Comparison of ENCODE assay signal across 10 cellular contexts in the genomic region with DNA sequence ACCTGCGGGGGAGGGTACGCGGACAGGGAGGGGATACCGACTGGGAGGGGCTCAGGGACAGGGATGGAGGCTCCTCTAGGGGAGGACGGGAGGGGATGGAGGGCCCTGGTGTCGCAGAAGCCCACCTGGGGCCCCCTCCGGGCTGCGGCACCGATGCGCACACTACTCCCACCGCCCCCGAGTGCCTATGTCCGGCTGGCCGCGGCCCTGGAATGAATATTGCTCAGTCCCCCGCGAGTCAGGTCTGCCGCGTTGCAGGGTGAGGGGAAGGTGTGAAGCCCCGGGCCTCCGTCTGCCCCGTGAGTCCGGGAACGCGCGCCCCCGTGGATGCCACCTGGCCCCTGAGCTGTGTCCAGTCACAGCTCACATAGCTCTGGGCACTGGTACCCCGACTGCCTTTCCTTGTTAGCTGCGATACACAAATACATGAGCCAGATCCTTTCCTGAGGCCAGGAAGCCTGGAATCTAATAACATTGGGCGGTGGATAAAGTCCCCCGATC. TPM values are rescaled to one million over a fixed set of nuclear protein-coding genes. Genes with fewer than 3 reads are reported as not detected.
A peak's percentile ranks its signal among the peaks of the same experiment; 100 is the strongest.
DNase-seq lines count a peak whose midpoint lies in the region; ATAC-seq and TF ChIP-seq lines count a peak whose summit lies in the region.
"Had no signal": no experiment of that assay in that cellular context is flagged by ENCODE, and none has a peak within 500 bp of the region (broad histone marks: within the 10 kb centered on the region; RNA-seq: fewer than 3 reads in every experiment).

No MANE protein-coding gene starts in this region.

- no peaks in the 10 kb centered on the region for H3K36me3 Mint-ChIP-seq in activated naive CD4-positive, alpha-beta T cell treated with anti-CD3 and anti-CD28 coated beads for 36 hours (ENCODE audit: low read depth)

- TF ChIP-seq EP300 in stomach (IDR thresholded peaks at IDR 0.05): no peak

- intact Hi-C loops in activated naive CD4-positive, alpha-beta T cell treated with anti-CD3 and anti-CD28 coated beads for 36 hours (cut with micrococcal nuclease): no loop called here
- intact Hi-C loops in stomach (cut with DNase I; ENCODE audit: low total_unique reads): no loop called here

- H3K27me3 ChIP-seq in iPS DF 6.9 (ENCODE audit: control insufficient read depth, insufficient read depth, low read length): peaks cover 7% of the 10 kb centered on the region; the same call in 1 of the 2 replicates
- peaks cover 6 to 84% (median 25%) of the 10 kb centered on the region in 3 donors for H3K27me3 ChIP-seq in stomach
- H3K27me3 ChIP-seq: SJCRH30 had no signal

- no peak for TF ChIP-seq CTCF in stomach (IDR thresholded peaks at IDR 0.05)

- no peaks in the 10 kb centered on the region for H3K9me3 Mint-ChIP-seq in activated naive CD4-positive, alpha-beta T cell treated with anti-CD3 and anti-CD28 coated beads for 36 hours

- no peaks in the 10 kb centered on the region for H3K4me1 ChIP-seq in iPS DF 6.9 (ENCODE audit: control insufficient read depth, insufficient read depth, low read length)
- H3K4me1 ChIP-seq in stomach: peaks cover 12 to 30% (median 21%) of the 10 kb centered on the region in 4 donors
- H3K4me1 ChIP-seq: SJCRH30 had no signal

- H3K27ac ChIP-seq in iPS DF 6.9 (ENCODE audit: low read length) (no peak overlapping the region), stomach (peak overlapping the region in 3 of 5 donors; percentile 24 to 41 (median 28))
- H3K27ac ChIP-seq: heart left ventricle, SJCRH30 had no signal

- no CpG with 5 or more reads among the region's 31 CpGs for WGBS in iPS DF 6.9 (ENCODE audit: insufficient coverage, insufficient read length)
- 3 to 14% (median 8%) methylated on average over 16 to 31 of the region's 31 CpGs for WGBS in stomach, 5 donors

- H3K27ac Mint-ChIP-seq in activated naive CD4-positive, alpha-beta T cell treated with anti-CD3 and anti-CD28 coated beads for 36 hours: no peak overlapping the region

- TF ChIP-seq POLR2A in stomach (IDR thresholded peaks at IDR 0.05): no peak

- H3K4me3 Mint-ChIP-seq in activated naive CD4-positive, alpha-beta T cell treated with anti-CD3 and anti-CD28 coated beads for 36 hours: peak overlapping the region; percentile 20

- no peak for ATAC-seq in GM18498 (IDR thresholded peaks at IDR 0.05; ENCODE audit: unreplicated experiment)

- H3K4me3 ChIP-seq in iPS DF 6.9 (ENCODE audit: low read length) (peak overlapping the region; percentile 4; the same call in 1 of the 2 replicates), stomach (peak overlapping the region; percentile 27 to 54 (median 35))
- H3K4me3 ChIP-seq: SJCRH30 had no signal

- H3K27me3 Mint-ChIP-seq in activated naive CD4-positive, alpha-beta T cell treated with anti-CD3 and anti-CD28 coated beads for 36 hours (ENCODE audit: low read depth): peaks cover 73% of the 10 kb centered on the region

- H3K36me3 ChIP-seq in iPS DF 6.9 (ENCODE audit: control insufficient read depth, insufficient read depth, low read length) (no peaks in the 10 kb centered on the region), stomach (no peaks in the 10 kb centered on the region)
- H3K36me3 ChIP-seq: heart left ventricle, SJCRH30 had no signal

- CTCF ChIA-PET in activated naive CD4-positive, alpha-beta T cell treated with anti-CD3 and anti-CD28 coated beads for 36 hours (lab: Charles Lee): interaction anchor here (0.9 kb wide), 1 partner anchor 127 kb away, joined by 3 read pairs; no protein-coding TSS in a partner anchor

- no peak for DNase-seq in activated naive CD4-positive, alpha-beta T cell treated with anti-CD3 and anti-CD28 coated beads for 36 hours
- DNase-seq in activated naive CD4-positive, alpha-beta T cell treated with Interleukin-2 at 50 U/mL for 16 hours: no peak
- DNase-seq in astrocyte of the hippocampus (ENCODE audit: low read depth, low spot score): peak; percentile 7
- no peak for DNase-seq in iPS DF 6.9 (ENCODE audit: low read depth, low spot score)
- no peak for DNase-seq in stomach
- DNase-seq in NCI-H2107 treated with DMSO at 0.1 percent for 48 hours (lab: John Stamatoyannopoulos, UW; ENCODE audit: unreplicated experiment): no peak
- DNase-seq in H4 (ENCODE audit: low spot score): no peak
- DNase-seq: SJCRH30 had no signal

- no peaks in the 10 kb centered on the region for H3K9me3 ChIP-seq in iPS DF 6.9 (ENCODE audit: control insufficient read depth, insufficient read depth, low read length)
- H3K9me3 ChIP-seq in stomach: peaks cover 0 to 4% (median 0%) of the 10 kb centered on the region in 4 donors
- H3K9me3 ChIP-seq: heart left ventricle, SJCRH30 had no signal

- peaks cover 25% of the 10 kb centered on the region for H3K4me1 Mint-ChIP-seq in activated naive CD4-positive, alpha-beta T cell treated with anti-CD3 and anti-CD28 coated beads for 36 hours (ENCODE audit: low read depth)

RNA-seq across cellular contexts. Expression of gene PRSS3, which starts 44.5 kb away (rescaled TPM):
- not detected for total RNA-seq in activated naive CD4-positive, alpha-beta T cell treated with anti-CD3 and anti-CD28 coated beads for 36 hours
- 10 to 100 TPM in 2 of 5 donors, 1 to 10 TPM in 2, not detected in 1; 1.8 to 91.2 (median 11.6) TPM for total RNA-seq in stomach
- 10 to 100 TPM; 10.7 to 68.1 (median 21.9) TPM for polyA plus RNA-seq in stomach
- total RNA-seq in H4 (2014; rRNA removed; shearing (Covaris generic)): not detected in 2 replicates
- total RNA-seq: SJCRH30 had no signal
